Comparison of ENCODE assay signal across 1 cellular context in genomic region chr1:91997607-91998195, GRCh38.
TF ChIP-seq lines count a peak whose summit lies in the region.

No MANE protein-coding gene starts in this region.

TF ChIP-seq in GM23338, 12 proteins besides CTCF, POLR2A, EP300 and RAD21 (continued from another document):
- TF ChIP-seq ZNF462 (CRISPR knock-in tag; IDR thresholded peaks at IDR 0.05) (no peak), STAT1 (IDR thresholded peaks at IDR 0.05; ENCODE audit: unreplicated experiment) (no peak), ZNF331 (CRISPR knock-in tag; IDR thresholded peaks at IDR 0.05; ENCODE audit: low read depth) (no peak), EZH2phosphoT487 (IDR thresholded peaks at IDR 0.05; ENCODE audit: unreplicated experiment) (no peak), NANOG (IDR thresholded peaks at IDR 0.05; ENCODE audit: borderline replicate concordance) (no peak)
